ENCODE assay signal across 1 cellular context in genomic region chr18:57057890-57058289, GRCh38.
TF ChIP-seq lines count a peak whose summit lies in the region.

No MANE protein-coding gene starts in this region.

TF ChIP-seq in GM12878, 131 proteins besides CTCF, POLR2A, EP300 and RAD21 (continued from another document):
- no peak for TF ChIP-seq USF1 (IDR thresholded peaks at IDR 0.05; ENCODE audit: borderline replicate concordance, extremely low read length, insufficient read depth, low read depth, low read length)
- TF ChIP-seq, protein P1, sequence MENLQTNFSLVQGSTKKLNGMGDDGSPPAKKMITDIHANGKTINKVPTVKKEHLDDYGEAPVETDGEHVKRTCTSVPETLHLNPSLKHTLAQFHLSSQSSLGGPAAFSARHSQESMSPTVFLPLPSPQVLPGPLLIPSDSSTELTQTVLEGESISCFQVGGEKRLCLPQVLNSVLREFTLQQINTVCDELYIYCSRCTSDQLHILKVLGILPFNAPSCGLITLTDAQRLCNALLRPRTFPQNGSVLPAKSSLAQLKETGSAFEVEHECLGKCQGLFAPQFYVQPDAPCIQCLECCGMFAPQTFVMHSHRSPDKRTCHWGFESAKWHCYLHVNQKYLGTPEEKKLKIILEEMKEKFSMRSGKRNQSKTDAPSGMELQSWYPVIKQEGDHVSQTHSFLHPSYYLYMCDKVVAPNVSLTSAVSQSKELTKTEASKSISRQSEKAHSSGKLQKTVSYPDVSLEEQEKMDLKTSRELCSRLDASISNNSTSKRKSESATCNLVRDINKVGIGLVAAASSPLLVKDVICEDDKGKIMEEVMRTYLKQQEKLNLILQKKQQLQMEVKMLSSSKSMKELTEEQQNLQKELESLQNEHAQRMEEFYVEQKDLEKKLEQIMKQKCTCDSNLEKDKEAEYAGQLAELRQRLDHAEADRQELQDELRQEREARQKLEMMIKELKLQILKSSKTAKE (IDR thresholded peaks at IDR 0.05; ENCODE audit: low read depth, poor library complexity, severe bottlenecking) = peak; percentile 35
- TF ChIP-seq YY1 (IDR thresholded peaks at IDR 0.05; ENCODE audit: low read depth, low read length) = 0 out of 2 replicates have a peak, but pooled peaks have one; percentile 22
- no peak for TF ChIP-seq MYC (IDR thresholded peaks at IDR 0.05; ENCODE audit: insufficient read depth, insufficient read length, insufficient replicate concordance, low read length, severe bottlenecking)
- no peak for TF ChIP-seq KDM1A (IDR thresholded peaks at IDR 0.05; ENCODE audit: borderline replicate concordance)
- TF ChIP-seq, protein P2, sequence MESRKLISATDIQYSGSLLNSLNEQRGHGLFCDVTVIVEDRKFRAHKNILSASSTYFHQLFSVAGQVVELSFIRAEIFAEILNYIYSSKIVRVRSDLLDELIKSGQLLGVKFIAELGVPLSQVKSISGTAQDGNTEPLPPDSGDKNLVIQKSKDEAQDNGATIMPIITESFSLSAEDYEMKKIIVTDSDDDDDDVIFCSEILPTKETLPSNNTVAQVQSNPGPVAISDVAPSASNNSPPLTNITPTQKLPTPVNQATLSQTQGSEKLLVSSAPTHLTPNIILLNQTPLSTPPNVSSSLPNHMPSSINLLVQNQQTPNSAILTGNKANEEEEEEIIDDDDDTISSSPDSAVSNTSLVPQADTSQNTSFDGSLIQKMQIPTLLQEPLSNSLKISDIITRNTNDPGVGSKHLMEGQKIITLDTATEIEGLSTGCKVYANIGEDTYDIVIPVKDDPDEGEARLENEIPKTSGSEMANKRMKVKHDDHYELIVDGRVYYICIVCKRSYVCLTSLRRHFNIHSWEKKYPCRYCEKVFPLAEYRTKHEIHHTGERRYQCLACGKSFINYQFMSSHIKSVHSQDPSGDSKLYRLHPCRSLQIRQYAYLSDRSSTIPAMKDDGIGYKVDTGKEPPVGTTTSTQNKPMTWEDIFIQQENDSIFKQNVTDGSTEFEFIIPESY (IDR thresholded peaks at IDR 0.05) = no peak
- TF ChIP-seq POLR2AphosphoS2 (IDR thresholded peaks at IDR 0.05; ENCODE audit: low read depth, low read length) = no peak
- TF ChIP-seq EED (IDR thresholded peaks at IDR 0.05; ENCODE audit: low read depth) = peak; percentile 88
- peak; percentile 96 for TF ChIP-seq CBFB (IDR thresholded peaks at IDR 0.05; ENCODE audit: low read depth)
- peak; percentile 85; the same call in 1 of the 2 replicates for TF ChIP-seq NFIC (IDR thresholded peaks at IDR 0.05; ENCODE audit: low read depth, low read length)
- TF ChIP-seq ETV6 (conservative IDR thresholded peaks at IDR 0.05 in 1 of 2, IDR thresholded peaks at IDR 0.05 in 1 of 2; ENCODE audit: borderline replicate concordance in 1 of 2, low read depth in 1 of 2) = peak in 1 of 2 experiments; percentile 91; a peak in 2 of 4 replicates
- TF ChIP-seq BCL3 (IDR thresholded peaks at IDR 0.05; ENCODE audit: borderline replicate concordance, insufficient read depth, low read depth, low read length, poor library complexity, severe bottlenecking) = peak; percentile 39
- TF ChIP-seq, protein P3, sequence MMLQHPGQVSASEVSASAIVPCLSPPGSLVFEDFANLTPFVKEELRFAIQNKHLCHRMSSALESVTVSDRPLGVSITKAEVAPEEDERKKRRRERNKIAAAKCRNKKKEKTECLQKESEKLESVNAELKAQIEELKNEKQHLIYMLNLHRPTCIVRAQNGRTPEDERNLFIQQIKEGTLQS (IDR thresholded peaks at IDR 0.05; ENCODE audit: borderline replicate concordance, extremely low read depth, low read depth, low read length) = no peak
- TF ChIP-seq ASH2L (IDR thresholded peaks at IDR 0.05; ENCODE audit: borderline replicate concordance, low read depth) = no peak
- no peak for TF ChIP-seq MEF2B (IDR thresholded peaks at IDR 0.05; ENCODE audit: partially characterized antibody, poor library complexity, severe bottlenecking)
- TF ChIP-seq JUNB (IDR thresholded peaks at IDR 0.05) = peak; percentile 96
- TF ChIP-seq ZNF24 (IDR thresholded peaks at IDR 0.05) = no peak
- TF ChIP-seq, protein P4, sequence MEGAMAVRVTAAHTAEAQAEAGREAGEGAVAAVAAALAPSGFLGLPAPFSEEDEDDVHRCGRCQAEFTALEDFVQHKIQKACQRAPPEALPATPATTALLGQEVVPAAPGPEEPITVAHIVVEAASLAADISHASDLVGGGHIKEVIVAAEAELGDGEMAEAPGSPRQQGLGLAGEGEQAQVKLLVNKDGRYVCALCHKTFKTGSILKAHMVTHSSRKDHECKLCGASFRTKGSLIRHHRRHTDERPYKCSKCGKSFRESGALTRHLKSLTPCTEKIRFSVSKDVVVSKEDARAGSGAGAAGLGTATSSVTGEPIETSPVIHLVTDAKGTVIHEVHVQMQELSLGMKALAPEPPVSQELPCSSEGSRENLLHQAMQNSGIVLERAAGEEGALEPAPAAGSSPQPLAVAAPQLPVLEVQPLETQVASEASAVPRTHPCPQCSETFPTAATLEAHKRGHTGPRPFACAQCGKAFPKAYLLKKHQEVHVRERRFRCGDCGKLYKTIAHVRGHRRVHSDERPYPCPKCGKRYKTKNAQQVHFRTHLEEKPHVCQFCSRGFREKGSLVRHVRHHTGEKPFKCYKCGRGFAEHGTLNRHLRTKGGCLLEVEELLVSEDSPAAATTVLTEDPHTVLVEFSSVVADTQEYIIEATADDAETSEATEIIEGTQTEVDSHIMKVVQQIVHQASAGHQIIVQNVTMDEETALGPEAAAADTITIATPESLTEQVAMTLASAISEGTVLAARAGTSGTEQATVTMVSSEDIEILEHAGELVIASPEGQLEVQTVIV (IDR thresholded peaks at IDR 0.05; ENCODE audit: borderline replicate concordance, partially characterized antibody) = no peak
- TF ChIP-seq KLF5 (IDR thresholded peaks at IDR 0.05; ENCODE audit: partially characterized antibody) = no peak
- TF ChIP-seq ATF7 (IDR thresholded peaks at IDR 0.05; ENCODE audit: low read depth) = peak; percentile 96
- no peak for TF ChIP-seq HDAC2 (IDR thresholded peaks at IDR 0.05)
- TF ChIP-seq ZNF217 (IDR thresholded peaks at IDR 0.05) = 0 out of 2 replicates have a peak, but pooled peaks have one; percentile 31
- TF ChIP-seq RCOR1 (conservative IDR thresholded peaks at IDR 0.05; ENCODE audit: low read depth, low read length) = no peak
- TF ChIP-seq NR2C2 (IDR thresholded peaks at IDR 0.05; ENCODE audit: borderline replicate concordance, control insufficient read depth, insufficient read length, low read depth) = no peak
- peak; percentile 38; the same call in 1 of the 2 replicates for TF ChIP-seq NR2F1 (conservative IDR thresholded peaks at IDR 0.05)
- TF ChIP-seq ATF2 (IDR thresholded peaks at IDR 0.05; ENCODE audit: low read length) = peak; percentile 80
- peak; percentile 95 for TF ChIP-seq RUNX3 (IDR thresholded peaks at IDR 0.05; ENCODE audit: low read length)
- peak; percentile 29; the same call in 1 of the 2 replicates for TF ChIP-seq SPI1 (IDR thresholded peaks at IDR 0.05; ENCODE audit: borderline replicate concordance, insufficient read depth, low read depth, low read length)
- TF ChIP-seq SMAD5 (IDR thresholded peaks at IDR 0.05; ENCODE audit: low read depth) = no peak
- no peak for TF ChIP-seq POU2F2 (IDR thresholded peaks at IDR 0.05; ENCODE audit: borderline replicate concordance, low read depth, low read length)
- TF ChIP-seq DPF2 (IDR thresholded peaks at IDR 0.05) = peak; percentile 84
- peak; percentile 75; the same call in 1 of the 2 replicates for TF ChIP-seq IRF4 (IDR thresholded peaks at IDR 0.05; ENCODE audit: low read depth, low read length)
- TF ChIP-seq ZNF384 (IDR thresholded peaks at IDR 0.05; ENCODE audit: borderline replicate concordance, low read depth, low read length) = no peak
- TF ChIP-seq PML (IDR thresholded peaks at IDR 0.05; ENCODE audit: low read length) = no peak
- TF ChIP-seq RAD51 (IDR thresholded peaks at IDR 0.05) = no peak
- TF ChIP-seq MYB (IDR thresholded peaks at IDR 0.05; ENCODE audit: borderline replicate concordance, low read depth, low read length) = no peak
- TF ChIP-seq CHD2 (IDR thresholded peaks at IDR 0.05; ENCODE audit: borderline replicate concordance, low read depth, low read length) = no peak
- no peak for TF ChIP-seq IRF3 (IDR thresholded peaks at IDR 0.05)
- TF ChIP-seq ZBTB40 (IDR thresholded peaks at IDR 0.05; ENCODE audit: borderline replicate concordance) = no peak
- TF ChIP-seq NFYA (IDR thresholded peaks at IDR 0.05; ENCODE audit: borderline replicate concordance, low read depth, low read length) = no peak
- 0 out of 2 replicates have a peak, but pooled peaks have one; percentile 28 for TF ChIP-seq TCF7 (IDR thresholded peaks at IDR 0.05; ENCODE audit: borderline replicate concordance)
- no peak for TF ChIP-seq CEBPB (IDR thresholded peaks at IDR 0.05; ENCODE audit: borderline replicate concordance in 1 of 2, low read depth in 2 of 2, low read length in 2 of 2)
- no peak for TF ChIP-seq RBBP5 (conservative IDR thresholded peaks at IDR 0.05)
- TF ChIP-seq SREBF1 (IDR thresholded peaks at IDR 0.05; ENCODE audit: low read length) = no peak
TF ChIP-seq in GM12878: peak in this region for 31.
